ENCODE assay signal across 16 cellular contexts in the genomic region with DNA sequence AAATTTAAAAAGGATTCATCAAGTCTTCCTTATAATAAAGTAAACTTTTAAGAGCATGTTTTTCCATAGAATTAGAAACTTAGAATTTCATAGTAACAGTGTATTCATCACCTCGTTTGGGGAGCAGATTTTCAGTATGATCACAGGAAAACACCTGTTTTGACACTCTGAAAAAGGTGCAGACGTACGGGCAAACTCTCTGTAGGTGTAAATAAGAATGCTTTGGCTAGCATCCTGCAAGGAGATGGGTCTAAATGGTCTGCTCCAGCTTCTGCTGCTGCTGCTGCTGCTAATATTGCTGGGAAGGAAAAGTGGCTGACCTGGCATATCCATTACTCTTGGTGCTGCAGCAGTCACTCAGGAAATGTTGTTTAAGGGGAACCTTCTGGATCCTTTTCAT.
A peak's percentile ranks its signal among the peaks of the same experiment; 100 is the strongest.
DNase-seq lines count a peak whose midpoint lies in the region; ATAC-seq and TF ChIP-seq lines count a peak whose summit lies in the region.
"Had no signal": no experiment of that assay in that cellular context is flagged by ENCODE, and none has a peak within 500 bp of the region (broad histone marks: within the 10 kb centered on the region; RNA-seq: fewer than 3 reads in every experiment).

No MANE protein-coding gene starts in this region.

- no peak for TF ChIP-seq EP300 in esophagus muscularis mucosa (IDR thresholded peaks at IDR 0.05)

- peak overlapping the region; percentile 66 to 68 for H3K27ac Mint-ChIP-seq in T-cell
- H3K27ac Mint-ChIP-seq: activated CD4-positive, alpha-beta T cell treated with anti-CD3 and anti-CD28 coated beads, Interleukin-2, amount 10 ng/mL, durations not matched to agents 7 days and 5 days; mesothelial cell of epicardium had no signal

- no peak for TF ChIP-seq POLR2A in esophagus muscularis mucosa (IDR thresholded peaks at IDR 0.05; ENCODE audit: low read depth)

- H3K27ac ChIP-seq in left ventricle myocardium inferior (replicated peaks) (peak overlapping the region; percentile 17), esophagus muscularis mucosa (replicated peaks in 1 of 4) (peak overlapping the region; percentile 32 to 74 (median 54)), tibial artery (peak overlapping the region; percentile 74 to 75)
- H3K27ac ChIP-seq: GM23248, hepatocyte had no signal

- peaks cover 53% of the 10 kb centered on the region for H3K36me3 Mint-ChIP-seq in T-cell

- WGBS in esophagus muscularis mucosa = 77% methylated on average over 3 of the region's 3 CpGs

- H3K27me3 Mint-ChIP-seq in T-cell = no peaks in the 10 kb centered on the region
- H3K27me3 Mint-ChIP-seq: activated CD4-positive, alpha-beta T cell treated with anti-CD3 and anti-CD28 coated beads, Interleukin-2, amount 10 ng/mL, durations not matched to agents 7 days and 5 days had no signal

- POLR2A ChIA-PET in T-cell (lab: Charles Lee) = interaction anchor here in 1 of 2 donors (1.1 kb wide), 1 partner anchor 11 kb away, joined by 4 read pairs; no protein-coding TSS in a partner anchor

- peaks cover 84% of the 10 kb centered on the region for H3K4me1 ChIP-seq in left ventricle myocardium inferior
- H3K4me1 ChIP-seq in esophagus muscularis mucosa = peaks cover 44 to 97% (median 75%) of the 10 kb centered on the region in 4 donors
- H3K4me1 ChIP-seq in tibial artery = peaks cover 0 to 100% (median 45%) of the 10 kb centered on the region in 4 donors

- H3K9me3 ChIP-seq in left ventricle myocardium inferior (replicated peaks) (no peaks in the 10 kb centered on the region), esophagus muscularis mucosa (no peaks in the 10 kb centered on the region), tibial artery (no peaks in the 10 kb centered on the region)

- TF ChIP-seq CTCF in left ventricle myocardium inferior (IDR thresholded peaks at IDR 0.05; ENCODE audit: borderline replicate concordance) (no peak), esophagus muscularis mucosa (IDR thresholded peaks at IDR 0.05) (no peak), tibial artery (IDR thresholded peaks at IDR 0.05) (no peak)

- CTCF ChIA-PET in T-cell (lab: Charles Lee) = no interaction called here

- peaks cover 0 to 3% (median 0%) of the 10 kb centered on the region in 3 donors for H3K9me3 Mint-ChIP-seq in T-cell
- H3K9me3 Mint-ChIP-seq: activated CD4-positive, alpha-beta T cell treated with anti-CD3 and anti-CD28 coated beads, Interleukin-2, amount 10 ng/mL, durations not matched to agents 7 days and 5 days; mesothelial cell of epicardium had no signal

- H3K4me1 Mint-ChIP-seq in T-cell = peaks cover 86 to 90% (median 90%) of the 10 kb centered on the region in 3 donors

- H3K36me3 ChIP-seq in left ventricle myocardium inferior = no peaks in the 10 kb centered on the region
- peaks cover 0 to 7% (median 0%) of the 10 kb centered on the region in 4 donors for H3K36me3 ChIP-seq in esophagus muscularis mucosa
- H3K36me3 ChIP-seq in tibial artery = peaks cover 0 to 11% (median 5%) of the 10 kb centered on the region in 3 donors

- intact Hi-C loops in left ventricle myocardium inferior (cut with micrococcal nuclease) (no loop called here), Right ventricle myocardium inferior (cut with DNase I) (loop anchor here (5.0 kb wide), 1 partner anchor 48 kb away; no protein-coding TSS in a partner anchor), esophagus muscularis mucosa (cut with DNase I) (no loop called here), tibial artery (cut with DNase I; ENCODE audit: low total_unique reads) (no loop called here)

- no peak for DNase-seq in left ventricle myocardium inferior
- no peak for DNase-seq in Right ventricle myocardium inferior (ENCODE audit: missing footprints)
- DNase-seq in T-cell = no peak
- no peak for DNase-seq in esophagus muscularis mucosa (ENCODE audit: extremely low spot score)
- no peak for DNase-seq in tibial artery
- DNase-seq: activated CD4-positive, alpha-beta T cell treated with anti-CD3 and anti-CD28 coated beads, Interleukin-2, amount 10 ng/mL, durations not matched to agents 7 days and 5 days; activated gamma-delta T cell; DMS 273 treated with DMSO at 0.1 percent for 48 hours; GM23248; NCI-H345; T1000 had no signal

- H3K27me3 ChIP-seq in left ventricle myocardium inferior (ENCODE audit: low read depth) (no peaks in the 10 kb centered on the region), esophagus muscularis mucosa (no peaks in the 10 kb centered on the region), tibial artery (no peaks in the 10 kb centered on the region)
- H3K27me3 ChIP-seq: hepatocyte had no signal

- no peak for ATAC-seq in Right ventricle myocardium inferior
- ATAC-seq in T-cell (replicated peaks in 1 of 4) = peak in 1 of 4 experiments; percentile 25
- ATAC-seq in GM21528 (IDR thresholded peaks at IDR 0.05; ENCODE audit: low FRiP score, unreplicated experiment) = no peak
- ATAC-seq in HG02973 (IDR thresholded peaks at IDR 0.05; ENCODE audit: unreplicated experiment) = no peak
- ATAC-seq in GM21381 (IDR thresholded peaks at IDR 0.05; ENCODE audit: unreplicated experiment) = no peak

- peak overlapping the region; percentile 17 to 36 (median 17) for H3K4me3 Mint-ChIP-seq in T-cell
- H3K4me3 Mint-ChIP-seq: activated CD4-positive, alpha-beta T cell treated with anti-CD3 and anti-CD28 coated beads, Interleukin-2, amount 10 ng/mL, durations not matched to agents 7 days and 5 days; mesothelial cell of epicardium had no signal

- H3K4me3 ChIP-seq in left ventricle myocardium inferior = no peak overlapping the region
- H3K4me3 ChIP-seq in esophagus muscularis mucosa = no peak overlapping the region
- H3K4me3 ChIP-seq in tibial artery = no peak overlapping the region
- H3K4me3 ChIP-seq: GM23248, hepatocyte had no signal

Comparison
In these comparisons a context has a peak if more than half of its experiments do, and no peak if none do; other contexts are left out.
1. H3K27ac ChIP-seq: peak in every context shown above with its lines; median percentile 74 in tibial artery; 54 in esophagus muscularis mucosa; 17 in left ventricle myocardium inferior.